Comparison of ENCODE assay signal across 8 cellular contexts in the genomic region with DNA sequence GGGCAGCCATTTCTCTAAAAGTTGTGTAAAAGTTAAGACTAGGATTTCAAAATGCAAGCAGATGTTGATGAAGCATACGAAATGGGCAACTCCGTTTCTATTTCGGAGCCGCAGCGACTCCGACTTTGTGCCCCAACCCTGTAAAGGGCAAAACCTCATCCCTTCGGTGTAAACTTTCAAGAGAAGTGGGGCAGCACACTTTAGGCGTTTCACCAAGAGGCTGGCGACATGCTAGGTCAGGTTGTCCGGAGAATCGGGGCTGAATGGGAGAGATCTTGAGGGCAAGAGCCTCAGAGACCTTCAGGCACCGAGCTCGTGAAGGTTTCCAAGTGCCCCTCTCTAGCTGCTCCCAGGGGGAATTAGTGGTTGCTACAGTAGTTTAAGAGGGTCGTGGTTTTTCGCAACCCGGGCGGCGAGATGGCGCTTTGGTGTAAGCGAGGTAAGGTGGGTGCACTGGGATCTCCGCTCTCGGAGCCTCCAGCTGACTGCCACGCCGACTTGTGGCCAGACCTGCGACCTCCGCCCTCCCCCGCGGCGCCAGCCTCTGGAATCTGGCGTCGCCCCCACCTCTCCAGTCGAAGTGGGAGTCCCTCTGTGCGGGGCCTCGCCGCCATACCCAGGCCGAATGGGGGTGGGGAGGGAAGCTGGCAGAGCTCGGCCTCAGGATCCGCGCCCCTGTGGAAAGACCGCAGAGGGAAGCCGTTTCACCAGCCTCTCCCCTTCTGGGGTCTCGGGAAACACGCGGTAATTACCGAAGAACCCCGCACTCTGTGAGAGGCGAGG.
A peak's percentile ranks its signal among the peaks of the same experiment; 100 is the strongest.
DNase-seq lines count a peak whose midpoint lies in the region; ATAC-seq and TF ChIP-seq lines count a peak whose summit lies in the region.

No MANE protein-coding gene starts in this region.

- DNase-seq in NCI-H1930 (lab: John Stamatoyannopoulos, UW) (peak; percentile 42 to 51), ecto neural progenitor cell (ENCODE audit: low spot score) (peak; percentile 96), memory B cell (ENCODE audit: low spot score in 2 of 2) (no peak), NCI-H187 treated with DMSO at 0.1 percent for 48 hours (lab: John Stamatoyannopoulos, UW) (no peak)
- DNase-seq in activated CD4-positive, alpha-beta T cell treated with anti-CD3 and anti-CD28 coated beads, Interleukin-2, amount 50 U/mL, for 24 hours (ENCODE audit: low read depth in 1 of 2, low spot score in 1 of 2), result peak; percentile 57 to 60
- peak; percentile 71 for DNase-seq in stimulated activated CD8-positive, alpha-beta memory T cell treated with anti-CD3 and anti-CD28 coated beads, Interleukin-4, amount 100 ng/mL, for 48 hours

- H3K27me3 Mint-ChIP-seq in memory B cell, result no peaks in the 10 kb centered on the region

- ATAC-seq in HG02610 (IDR thresholded peaks at IDR 0.05; ENCODE audit: unreplicated experiment) (peak; percentile 14), memory B cell (ENCODE audit: low read depth) (peak; percentile 32)

- peak overlapping the region; percentile 96 for H3K27ac Mint-ChIP-seq in memory B cell

- H3K9me3 Mint-ChIP-seq in memory B cell, result no peaks in the 10 kb centered on the region

- H3K36me3 Mint-ChIP-seq in memory B cell, result peaks cover 5% of the 10 kb centered on the region

- peaks cover 16% of the 10 kb centered on the region for H3K4me1 Mint-ChIP-seq in memory B cell

- H3K4me3 Mint-ChIP-seq in memory B cell, result peak overlapping the region; percentile 90

- peak; percentile 30; the same call in 1 of the 3 replicates for TF ChIP-seq CTCF in GM12872 (IDR thresholded peaks at IDR 0.05; ENCODE audit: insufficient read depth, low read depth, low read length)

Comparison
In these comparisons a context has a peak if more than half of its experiments do, and no peak if none do; other contexts are left out.
1. DNase-seq: peak in NCI-H1930 (2 of 2), activated CD4-positive, alpha-beta T cell treated with anti-CD3 and anti-CD28 coated beads, Interleukin-2, amount 50 U/mL, for 24 hours (2 of 2), ecto neural progenitor cell (single experiment) and stimulated activated CD8-positive, alpha-beta memory T cell treated with anti-CD3 and anti-CD28 coated beads, Interleukin-4, amount 100 ng/mL, for 48 hours (single experiment); none in memory B cell (0 of 2) and NCI-H187 treated with DMSO at 0.1 percent for 48 hours (single experiment).